In genomic region chr1:172717722-172718455, GRCh38 we compare ENCODE assay signal across 15 cellular contexts. TPM values are rescaled to one million over a fixed set of nuclear protein-coding genes. Genes with fewer than 3 reads are reported as not detected.
A peak's percentile ranks its signal among the peaks of the same experiment; 100 is the strongest.
DNase-seq lines count a peak whose midpoint lies in the region; ATAC-seq and TF ChIP-seq lines count a peak whose summit lies in the region.
"Had no signal": no experiment of that assay in that cellular context is flagged by ENCODE, and none has a peak within 500 bp of the region (broad histone marks: within the 10 kb centered on the region; RNA-seq: fewer than 3 reads in every experiment).

No MANE protein-coding gene starts in this region.

- H3K36me3 ChIP-seq in lower lobe of right lung: no peaks in the 10 kb centered on the region
- H3K36me3 ChIP-seq: ovary had no signal

- no peak overlapping the region for H3K4me3 Mint-ChIP-seq in activated CD4-positive, alpha-beta T cell treated with anti-CD3 and anti-CD28 coated beads, Interleukin-2, amount 10 ng/mL, durations not matched to agents 7 days and 5 days
- H3K4me3 Mint-ChIP-seq: activated T-cell treated with anti-CD3 and anti-CD28 coated beads, Interleukin-2, amount 50 U/mL, for 4 hours; HFFc6 had no signal

- intact Hi-C loops in lower lobe of right lung (cut with DNase I): no loop called here

- peaks cover 31% of the 10 kb centered on the region for H3K4me1 Mint-ChIP-seq in activated CD4-positive, alpha-beta T cell treated with anti-CD3 and anti-CD28 coated beads, Interleukin-2, amount 10 ng/mL, durations not matched to agents 7 days and 5 days

- no peak overlapping the region for H3K4me3 ChIP-seq in lower lobe of right lung
- H3K4me3 ChIP-seq: ovary had no signal

- TF ChIP-seq POLR2A in erythroblast (IDR thresholded peaks at IDR 0.05; ENCODE audit: low read length): no peak

- no peak for TF ChIP-seq CTCF in lower lobe of right lung (IDR thresholded peaks at IDR 0.05)

- CTCF ChIA-PET in activated CD4-positive, alpha-beta T cell treated with anti-CD3 and anti-CD28 coated beads, Interleukin-2, amount 10 ng/mL, durations not matched to agents 7 days and 5 days (lab: Charles Lee): interaction anchor here (1.1 to 3.4 kb wide), 5 partner anchors 10 to 186 kb away, joined by 3 to 20 read pairs (median 9); no protein-coding TSS in a partner anchor

- H3K27ac Mint-ChIP-seq in activated CD4-positive, alpha-beta T cell treated with anti-CD3 and anti-CD28 coated beads, Interleukin-2, amount 10 ng/mL, durations not matched to agents 7 days and 5 days: peak overlapping the region; percentile 14
- H3K27ac Mint-ChIP-seq: HFFc6 had no signal

- no peak for ATAC-seq in HG02571 (IDR thresholded peaks at IDR 0.05; ENCODE audit: unreplicated experiment)
- no peak for ATAC-seq in lower lobe of right lung
- ATAC-seq in HG03565 (IDR thresholded peaks at IDR 0.05; ENCODE audit: unreplicated experiment): no peak
- ATAC-seq: activated T-cell treated with anti-CD3 and anti-CD28 coated beads, Interleukin-2, amount 50 U/mL, for 4 hours had no signal

- H3K27me3 Mint-ChIP-seq in activated CD4-positive, alpha-beta T cell treated with anti-CD3 and anti-CD28 coated beads, Interleukin-2, amount 10 ng/mL, durations not matched to agents 7 days and 5 days: peaks cover 14% of the 10 kb centered on the region

- no peak overlapping the region for H3K27ac ChIP-seq in lower lobe of right lung
- H3K27ac ChIP-seq: ovary had no signal

- H3K27me3 ChIP-seq in lower lobe of right lung (ENCODE audit: low read depth): no peaks in the 10 kb centered on the region
- H3K27me3 ChIP-seq: ovary had no signal

- DNase-seq in activated CD4-positive, alpha-beta T cell treated with anti-CD3 and anti-CD28 coated beads, Interleukin-2, amount 10 ng/mL, durations not matched to agents 7 days and 5 days: no peak
- DNase-seq in activated CD4-positive, alpha-beta T cell treated with anti-CD3 and anti-CD28 coated beads, Interleukin-2, amount 50 U/mL, for 48 hours: no peak
- DNase-seq in NCI-H460 (ENCODE audit: extremely low read depth, low read depth) (peak; percentile 46), erythroblast (lab: John Stamatoyannopoulos, UW) (peak; percentile 18 to 49), renal cortical epithelial cell (ENCODE audit: low read depth) (peak; percentile 30), lower lobe of right lung (no peak)
- DNase-seq: activated CD4-positive, CD25-positive, alpha-beta regulatory T cell; activated T-cell treated with anti-CD3 and anti-CD28 coated beads, Interleukin-2, amount 50 U/mL, for 4 hours; dermis blood vessel endothelial cell; HFFc6; midbrain; ovary had no signal

- H3K9me3 Mint-ChIP-seq in activated CD4-positive, alpha-beta T cell treated with anti-CD3 and anti-CD28 coated beads, Interleukin-2, amount 10 ng/mL, durations not matched to agents 7 days and 5 days: no peaks in the 10 kb centered on the region
- H3K9me3 Mint-ChIP-seq: activated T-cell treated with anti-CD3 and anti-CD28 coated beads, Interleukin-2, amount 50 U/mL, for 4 hours; HFFc6 had no signal

- no peaks in the 10 kb centered on the region for H3K4me1 ChIP-seq in lower lobe of right lung

- peaks cover 1% of the 10 kb centered on the region for H3K36me3 Mint-ChIP-seq in activated CD4-positive, alpha-beta T cell treated with anti-CD3 and anti-CD28 coated beads, Interleukin-2, amount 10 ng/mL, durations not matched to agents 7 days and 5 days (ENCODE audit: low read depth)

- no peaks in the 10 kb centered on the region for H3K9me3 ChIP-seq in lower lobe of right lung
- H3K9me3 ChIP-seq: ovary had no signal

- POLR2A ChIA-PET in activated CD4-positive, alpha-beta T cell treated with anti-CD3 and anti-CD28 coated beads, Interleukin-2, amount 10 ng/mL, durations not matched to agents 7 days and 5 days (lab: Charles Lee): no interaction called here

RNA-seq across cellular contexts. Expression of gene FASLG, which starts 59.0 kb away (rescaled TPM):
- total RNA-seq in activated CD4-positive, alpha-beta T cell treated with anti-CD3 and anti-CD28 coated beads, Interleukin-2, amount 10 ng/mL, durations not matched to agents 7 days and 5 days: 1 to 10 TPM; 1.4 to 1.6 TPM
- total RNA-seq in NCI-H460 (2014; rRNA removed; shearing (Covaris generic)): not detected in 2 replicates
- polyA plus RNA-seq in NCI-H460 (2014; cell fraction: nucleus; rRNA removed): not detected in 2 replicates
- not detected in 2 replicates for total RNA-seq in renal cortical epithelial cell
- total RNA-seq in lower lobe of right lung: 1.2 TPM
- total RNA-seq: dermis blood vessel endothelial cell, HFFc6, MCF 10A had no signal

Comparison
In these comparisons a context has a peak if more than half of its experiments do, and no peak if none do; other contexts are left out.
1. DNase-seq: peak in NCI-H460 (single experiment), erythroblast (2 of 2) and renal cortical epithelial cell (single experiment); none in activated CD4-positive, alpha-beta T cell treated with anti-CD3 and anti-CD28 coated beads, Interleukin-2, amount 10 ng/mL, durations not matched to agents 7 days and 5 days (single experiment), activated CD4-positive, alpha-beta T cell treated with anti-CD3 and anti-CD28 coated beads, Interleukin-2, amount 50 U/mL, for 48 hours (0 of 2) and lower lobe of right lung (single experiment).